Comparison of ENCODE assay signal across 19 cellular contexts in the genomic region with DNA sequence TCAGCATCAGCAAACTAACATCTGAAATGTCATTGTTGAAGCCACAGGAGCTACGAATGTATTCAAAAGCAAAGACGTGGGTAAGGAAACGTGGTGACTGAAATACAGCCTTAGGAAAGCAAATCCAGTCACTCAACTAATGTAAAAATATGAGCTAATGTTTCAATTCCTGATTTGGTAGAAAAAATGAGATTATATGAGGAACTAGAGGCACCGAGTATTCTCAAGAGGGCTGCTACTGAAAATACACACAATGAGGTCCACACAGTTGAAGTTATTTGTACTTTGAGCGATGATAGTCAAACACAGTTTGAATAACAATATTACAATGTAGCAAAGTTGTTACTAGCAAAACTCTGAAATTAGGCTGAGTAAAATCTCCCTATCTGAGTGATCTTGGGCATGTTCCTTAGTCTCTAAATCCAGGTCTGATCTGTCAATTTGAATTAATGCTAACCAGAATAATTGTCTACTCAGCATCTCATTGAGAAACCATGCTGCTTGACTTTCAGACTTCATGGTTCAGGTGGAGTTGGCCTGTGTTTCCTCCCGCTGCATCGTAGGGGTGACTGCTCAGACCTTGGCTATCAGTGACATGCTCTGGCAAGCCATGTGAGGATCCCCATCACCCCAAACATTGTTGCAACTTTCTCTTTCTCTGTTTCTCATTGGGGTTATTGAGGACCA.
"Had no signal": no experiment of that assay in that cellular context is flagged by ENCODE, and none has a peak within 500 bp of the region (broad histone marks: within the 10 kb centered on the region; RNA-seq: fewer than 3 reads in every experiment).

No MANE protein-coding gene starts in this region.

- H3K27me3 Mint-ChIP-seq: activated naive CD8-positive, alpha-beta T cell had no signal

- H3K4me1 Mint-ChIP-seq: activated CD4-positive, alpha-beta T cell treated with anti-CD3 and anti-CD28 coated beads for 36 hours; naive thymus-derived CD4-positive, alpha-beta T cell had no signal

- H3K36me3 Mint-ChIP-seq: activated CD4-positive, alpha-beta memory T cell treated with anti-CD3 and anti-CD28 coated beads for 36 hours; activated naive CD8-positive, alpha-beta T cell; immature natural killer cell; naive thymus-derived CD4-positive, alpha-beta T cell had no signal

- FAIRE-seq: bronchial epithelial cell, endothelial cell of umbilical vein, TTC549 had no signal

- H3K27ac Mint-ChIP-seq: activated CD4-positive, alpha-beta memory T cell treated with anti-CD3 and anti-CD28 coated beads for 36 hours; activated CD4-positive, alpha-beta T cell treated with anti-CD3 and anti-CD28 coated beads for 36 hours; activated naive CD8-positive, alpha-beta T cell; activated T-helper 1 cell treated with anti-CD3 and anti-CD28 coated beads, Interleukin-12 subunit alpha, Interleukin-12 subunit beta, Interleukin-2, Interleukin-4 antibody, amounts not matched to agents 30 ng/mL and 10 ng/mL and 1 ng/mL, durations not matched to agents 14 hours and 24 hours and 36 hours; immature natural killer cell; naive thymus-derived CD4-positive, alpha-beta T cell; neural progenitor cell had no signal

- H3K9me3 Mint-ChIP-seq: activated CD4-positive, alpha-beta memory T cell treated with anti-CD3 and anti-CD28 coated beads for 36 hours; activated T-helper 1 cell treated with anti-CD3 and anti-CD28 coated beads, Interleukin-12 subunit alpha, Interleukin-12 subunit beta, Interleukin-2, Interleukin-4 antibody, amounts not matched to agents 30 ng/mL and 10 ng/mL and 1 ng/mL, durations not matched to agents 14 hours and 24 hours and 36 hours had no signal

- ATAC-seq: activated CD4-positive, alpha-beta T cell treated with anti-CD3 and anti-CD28 coated beads for 36 hours; gastroesophageal sphincter; mucosa of descending colon; naive thymus-derived CD4-positive, alpha-beta T cell had no signal

- H3K4me3 Mint-ChIP-seq: activated CD4-positive, alpha-beta memory T cell treated with anti-CD3 and anti-CD28 coated beads for 36 hours; activated CD4-positive, alpha-beta T cell treated with anti-CD3 and anti-CD28 coated beads for 36 hours; activated naive CD8-positive, alpha-beta T cell; activated T-helper 1 cell treated with anti-CD3 and anti-CD28 coated beads, Interleukin-12 subunit alpha, Interleukin-12 subunit beta, Interleukin-2, Interleukin-4 antibody, amounts not matched to agents 30 ng/mL and 10 ng/mL and 1 ng/mL, durations not matched to agents 14 hours and 24 hours and 36 hours; immature natural killer cell; naive thymus-derived CD4-positive, alpha-beta T cell; neural progenitor cell had no signal

- DNase-seq: activated CD4-positive, alpha-beta memory T cell treated with anti-CD3 and anti-CD28 coated beads for 36 hours; activated CD4-positive, alpha-beta T cell treated with anti-CD3 and anti-CD28 coated beads for 36 hours; activated T-cell treated with anti-CD3 and anti-CD28 coated beads for 4 hours; cerebellar nuclear complex; cortex of kidney; effector CD8-positive, alpha-beta T cell; immature natural killer cell; kidney glomerular epithelial cell; left ventricle myocardium inferior; mucosa of descending colon; naive thymus-derived CD4-positive, alpha-beta T cell; uterus had no signal
